9 cellular contexts compared by ENCODE assay signal in genomic region chr2:134375935-134376334, GRCh38.
DNase-seq lines count a peak whose midpoint lies in the region; ATAC-seq, FAIRE-seq and TF ChIP-seq lines count a peak whose summit lies in the region.
"Had no signal": no experiment of that assay in that cellular context is flagged by ENCODE, and none has a peak within 500 bp of the region (broad histone marks: within the 10 kb centered on the region; RNA-seq: fewer than 3 reads in every experiment).

No MANE protein-coding gene starts in this region.

- TF ChIP-seq POLR2A in endothelial cell of umbilical vein (IDR thresholded peaks at IDR 0.05; ENCODE audit: low read depth, low read length), result no peak

- H3K9me1 ChIP-seq in endothelial cell of umbilical vein (replicated peaks; ENCODE audit: control insufficient read depth, extremely low read depth, insufficient read depth, low read length), result no peaks in the 10 kb centered on the region

- no peak overlapping the region for H4K5ac ChIP-seq in mesendoderm (ENCODE audit: low read length)

- H3K9me3 ChIP-seq in endothelial cell of umbilical vein (replicated peaks; ENCODE audit: control insufficient read depth, insufficient read depth, low read length), result no peaks in the 10 kb centered on the region

- H3K56ac ChIP-seq in mesendoderm (ENCODE audit: low read length), result no peak overlapping the region

- no peak overlapping the region for H3K4ac ChIP-seq in mesendoderm (ENCODE audit: low read depth, low read length)

- no peaks in the 10 kb centered on the region for H3K27me3 ChIP-seq in endothelial cell of umbilical vein (ENCODE audit: control insufficient read depth in 2 of 2, insufficient read depth in 2 of 2, low read length in 2 of 2)
- no peaks in the 10 kb centered on the region for H3K27me3 ChIP-seq in mesendoderm (ENCODE audit: insufficient read depth, low read length, poor library complexity)

- H3K4me2 ChIP-seq in endothelial cell of umbilical vein (ENCODE audit: insufficient read depth, low read length) (no peak overlapping the region), mesendoderm (ENCODE audit: low read length) (no peak overlapping the region)

- no TSS peak for BruUV-seq in endothelial cell of umbilical vein (replicated peaks; lab: Mats Ljungman, UMichigan)

- CTCF ChIA-PET in AG04449 (lab: Yijun Ruan, JAX) (interaction anchor here (0.5 to 17.4 kb wide), 20 partner anchors 9 to 525 kb away, joined by 3 to 147 read pairs (median 4); no protein-coding TSS in a partner anchor), endothelial cell of umbilical vein (lab: Charles Lee) (interaction anchor here (0.6 to 13.7 kb wide), 32 partner anchors 9 to 525 kb away, joined by 3 to 234 read pairs (median 4); no protein-coding TSS in a partner anchor)

- H2AK5ac ChIP-seq in mesendoderm (ENCODE audit: low read length), result no peak overlapping the region

- no peaks in the 10 kb centered on the region for H4K20me1 ChIP-seq in endothelial cell of umbilical vein (replicated peaks; ENCODE audit: control insufficient read depth, extremely low read depth, insufficient read depth, low read length)

- H2BK15ac ChIP-seq in mesendoderm (replicated peaks; ENCODE audit: low read depth), result no peak overlapping the region

- dilution Hi-C loops in endothelial cell of umbilical vein (cut with MboI; ENCODE audit: extremely low pct_ligation_motif_present, low sequenced_read_pairs), result no loop called here

- POLR2A ChIA-PET in AG04449 (lab: Yijun Ruan, JAX) (no interaction called here), endothelial cell of umbilical vein (lab: Charles Lee) (interaction anchor here (0.6 kb wide), 1 partner anchor 75 kb away, joined by 3 read pairs; no protein-coding TSS in a partner anchor)

- no peak overlapping the region for H3K4me3 ChIP-seq in AG04449 (ENCODE audit: low read depth, low read length)
- H3K4me3 ChIP-seq in endothelial cell of umbilical vein (replicated peaks in 1 of 3; ENCODE audit: insufficient read depth in 1 of 3, low read depth in 1 of 3, low read length in 3 of 3), result no peak overlapping the region
- no peak overlapping the region for H3K4me3 ChIP-seq in mesendoderm (ENCODE audit: low read length)

- H3K79me2 ChIP-seq in endothelial cell of umbilical vein (ENCODE audit: control insufficient read depth, insufficient read depth, low read length) (no peaks in the 10 kb centered on the region), mesendoderm (ENCODE audit: control insufficient read depth, insufficient read depth, low read length) (no peaks in the 10 kb centered on the region)
- H3K79me2 ChIP-seq: parathyroid adenoma had no signal

- H3K4me1 ChIP-seq in endothelial cell of umbilical vein (ENCODE audit: control insufficient read depth, extremely low read depth, insufficient read depth, low read length) (peaks cover 6% of the 10 kb centered on the region), mesendoderm (ENCODE audit: control insufficient read depth, low read depth, low read length) (no peaks in the 10 kb centered on the region)
- H3K4me1 ChIP-seq: parathyroid adenoma had no signal

- no peak overlapping the region for H2BK120ac ChIP-seq in mesendoderm (ENCODE audit: low read depth, low read length)

- no peak overlapping the region for H3K18ac ChIP-seq in mesendoderm (ENCODE audit: low read length)

- no CpG with 5 or more reads among the region's 3 CpGs for WGBS in mesendoderm (ENCODE audit: extremely low coverage, insufficient coverage, low lambda C conversion rate)

- H3K36me3 ChIP-seq in endothelial cell of umbilical vein (ENCODE audit: control insufficient read depth in 2 of 2, extremely low read depth in 1 of 2, insufficient read depth in 2 of 2, low read length in 2 of 2) (no peaks in the 10 kb centered on the region), mesendoderm (ENCODE audit: control insufficient read depth, insufficient read depth, low read length) (no peaks in the 10 kb centered on the region)

- no peak for DNase-seq in AG04449 (ENCODE audit: low read depth, low spot score)
- DNase-seq in NCI-H2171 (lab: John Stamatoyannopoulos, UW), result peak; percentile 61
- DNase-seq in endothelial cell of umbilical vein (ENCODE audit: low read depth, low spot score), result peak; percentile 64
- DNase-seq in mesendoderm, result peak; percentile 69
- no peak for DNase-seq in activated effector memory CD4-positive, alpha-beta T cell treated with Interleukin-2 at 50 U/mL for 16 hours
- DNase-seq in GM10266 (ENCODE audit: extremely low spot score), result no peak
- no peak for DNase-seq in activated CD4-positive, alpha-beta T cell treated with anti-CD3 and anti-CD28 coated beads for 48 hours

- no peaks in the 10 kb centered on the region for H3K79me1 ChIP-seq in mesendoderm (ENCODE audit: low read length)

- H3K23ac ChIP-seq in mesendoderm (ENCODE audit: low read length), result no peak overlapping the region

- H4K8ac ChIP-seq in mesendoderm (ENCODE audit: low read depth, low read length), result no peak overlapping the region

- intact Hi-C loops in endothelial cell of umbilical vein (cut with micrococcal nuclease), result loop anchor here (1.0 kb wide), 3 partner anchors 36 to 258 kb away; no protein-coding TSS in a partner anchor

- H3K9ac ChIP-seq in endothelial cell of umbilical vein (replicated peaks; ENCODE audit: extremely low read depth, insufficient read depth, low read length) (no peak overlapping the region), mesendoderm (ENCODE audit: low read length) (no peak overlapping the region)
- H3K9ac ChIP-seq: parathyroid adenoma had no signal

- H3K27ac ChIP-seq in endothelial cell of umbilical vein (ENCODE audit: insufficient read depth, low read depth, low read length) (no peak overlapping the region), mesendoderm (ENCODE audit: low read depth, low read length) (no peak overlapping the region)
- H3K27ac ChIP-seq: parathyroid adenoma had no signal

- peak; percentile 81 for FAIRE-seq in endothelial cell of umbilical vein (lab: Jason Lieb, UNC)

- H2AFZ ChIP-seq in endothelial cell of umbilical vein (ENCODE audit: low read depth, low read length), result no peak overlapping the region
- H2AFZ ChIP-seq: parathyroid adenoma had no signal

- ATAC-seq in HG02571 (IDR thresholded peaks at IDR 0.05; ENCODE audit: unreplicated experiment), result no peak

- TF ChIP-seq CTCF in AG04449 (IDR thresholded peaks at IDR 0.05; ENCODE audit: insufficient read depth, low read length, missing control alignments) (peak; percentile 70), endothelial cell of umbilical vein (IDR thresholded peaks at IDR 0.05; ENCODE audit: extremely low read depth in 1 of 2, insufficient read depth in 1 of 2, low read depth in 1 of 2, low read length in 2 of 2) (peak; percentile 30 to 46), GM10266 (IDR thresholded peaks at IDR 0.05; ENCODE audit: control insufficient read depth, insufficient read depth, low read depth, missing control alignments) (no peak)

- no peak overlapping the region for H2BK5ac ChIP-seq in mesendoderm (ENCODE audit: low read length)

TF ChIP-seq in endothelial cell of umbilical vein, 7 proteins besides CTCF, POLR2A, EP300 and RAD21:
- no peak for TF ChIP-seq JUN (IDR thresholded peaks at IDR 0.05; ENCODE audit: borderline replicate concordance, insufficient read depth, insufficient read length, low read depth)
- TF ChIP-seq POLR2AphosphoS5 (IDR thresholded peaks at IDR 0.05; ENCODE audit: insufficient read depth, low read depth, low read length), result no peak
- no peak for TF ChIP-seq MAX (IDR thresholded peaks at IDR 0.05; ENCODE audit: insufficient read depth, insufficient read length)
- TF ChIP-seq MYC (IDR thresholded peaks at IDR 0.05; ENCODE audit: low read depth, low read length), result no peak
- no peak for TF ChIP-seq GATA2 (IDR thresholded peaks at IDR 0.05; ENCODE audit: insufficient read depth, insufficient read length, low read depth, low read length)

Comparison
In these comparisons a context has a peak if more than half of its experiments do, and no peak if none do; other contexts are left out.
1. DNase-seq: peak in NCI-H2171 (single experiment), endothelial cell of umbilical vein (single experiment) and mesendoderm (single experiment); none in AG04449 (single experiment), activated effector memory CD4-positive, alpha-beta T cell treated with Interleukin-2 at 50 U/mL for 16 hours (single experiment), GM10266 (single experiment) and activated CD4-positive, alpha-beta T cell treated with anti-CD3 and anti-CD28 coated beads for 48 hours (single experiment).